Comparison of ENCODE assay signal across 8 cellular contexts in the genomic region with DNA sequence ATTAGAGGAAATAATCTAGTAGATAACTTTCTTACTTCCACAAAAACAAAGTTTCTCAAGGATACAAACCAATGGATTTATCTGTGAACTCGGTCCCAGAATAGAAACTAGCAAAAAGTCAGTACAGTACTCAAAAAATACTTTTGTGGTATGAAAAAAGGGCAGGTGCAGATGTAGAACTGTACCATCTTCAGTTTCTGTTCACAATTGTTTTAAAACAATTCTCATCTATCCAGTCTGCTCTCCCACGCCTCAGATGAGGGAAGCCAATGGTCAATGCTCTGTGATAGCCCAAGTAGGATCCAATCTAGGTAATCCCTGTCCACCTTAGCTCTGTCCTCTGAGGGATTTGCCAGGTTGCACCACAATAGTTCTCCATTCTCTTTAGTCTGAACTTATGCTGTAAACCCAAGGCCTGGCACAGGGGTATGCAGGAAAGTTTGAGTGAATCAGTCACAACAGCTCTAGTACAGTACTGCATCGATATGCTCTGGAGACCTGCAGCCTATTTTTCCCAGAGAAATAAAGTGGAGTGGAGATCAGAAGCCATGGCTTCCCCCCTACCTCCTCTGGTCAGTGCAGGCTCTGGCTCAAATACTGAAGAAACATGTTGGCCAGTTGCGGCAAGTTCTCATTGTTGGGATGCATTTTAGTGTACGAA. TPM values are rescaled to one million over a fixed set of nuclear protein-coding genes. Genes with fewer than 3 reads are reported as not detected.
DNase-seq lines count a peak whose midpoint lies in the region; ATAC-seq and TF ChIP-seq lines count a peak whose summit lies in the region.

No MANE protein-coding gene starts in this region.

- H3K9me3 ChIP-seq in iPS-18c (ENCODE audit: control insufficient read depth, insufficient read depth, low read length) (peaks cover 2% of the 10 kb centered on the region), thoracic aorta (no peaks in the 10 kb centered on the region)

- peaks cover 24% of the 10 kb centered on the region for H3K36me3 Mint-ChIP-seq in activated CD4-positive, alpha-beta memory T cell treated with anti-CD3 and anti-CD28 coated beads for 36 hours

- H3K27me3 ChIP-seq in GM06990 (replicated peaks; ENCODE audit: control insufficient read depth, insufficient read depth, low read length): no peaks in the 10 kb centered on the region
- H3K27me3 ChIP-seq in thoracic aorta (replicated peaks; ENCODE audit: insufficient read depth): no peaks in the 10 kb centered on the region

- no peaks in the 10 kb centered on the region for H3K9me3 Mint-ChIP-seq in activated CD4-positive, alpha-beta memory T cell treated with anti-CD3 and anti-CD28 coated beads for 36 hours

- peak overlapping the region; percentile 99 for H3K4me3 ChIP-seq in GM06990 (replicated peaks; ENCODE audit: low read depth, low read length)
- H3K4me3 ChIP-seq in iPS-18c (ENCODE audit: insufficient read depth, low read depth, low read length): peak overlapping the region; percentile 100
- H3K4me3 ChIP-seq in thoracic aorta: peak overlapping the region; percentile 84

- no peak for TF ChIP-seq CTCF in GM06990 (IDR thresholded peaks at IDR 0.05; ENCODE audit: insufficient read depth, low read length, poor library complexity, severe bottlenecking)
- no peak for TF ChIP-seq CTCF in thoracic aorta (IDR thresholded peaks at IDR 0.05)

- POLR2A ChIA-PET in activated CD4-positive, alpha-beta memory T cell treated with anti-CD3 and anti-CD28 coated beads for 36 hours (lab: Charles Lee): interaction anchor here (1.1 to 2.0 kb wide), 2 partner anchors 24 to 372 kb away, joined by 3 to 15 read pairs; a partner anchor contains a TSS

- H3K27me3 Mint-ChIP-seq in activated CD4-positive, alpha-beta memory T cell treated with anti-CD3 and anti-CD28 coated beads for 36 hours: no peaks in the 10 kb centered on the region

- H3K4me3 Mint-ChIP-seq in activated CD4-positive, alpha-beta memory T cell treated with anti-CD3 and anti-CD28 coated beads for 36 hours: peak overlapping the region; percentile 93

- peak overlapping the region; percentile 49 for H3K27ac Mint-ChIP-seq in activated CD4-positive, alpha-beta memory T cell treated with anti-CD3 and anti-CD28 coated beads for 36 hours

- H3K27ac ChIP-seq in thoracic aorta: peak overlapping the region; percentile 88 to 91

- H3K4me1 ChIP-seq in thoracic aorta (ENCODE audit: control insufficient read depth in 1 of 2, low read depth in 2 of 2): peaks cover 21 to 28% of the 10 kb centered on the region in 2 donors

- ATAC-seq in HG02571 (IDR thresholded peaks at IDR 0.05; ENCODE audit: unreplicated experiment) (peak; percentile 33), thoracic aorta (ENCODE audit: insufficient number of reproducible peaks, low FRiP score, low read depth) (no peak), HG03520 (IDR thresholded peaks at IDR 0.05; ENCODE audit: unreplicated experiment) (no peak)

- intact Hi-C loops in activated CD4-positive, alpha-beta memory T cell treated with anti-CD3 and anti-CD28 coated beads for 36 hours (cut with micrococcal nuclease): no loop called here

- CTCF ChIA-PET in activated CD4-positive, alpha-beta memory T cell treated with anti-CD3 and anti-CD28 coated beads for 36 hours (lab: Charles Lee): interaction anchor here (0.8 to 1.3 kb wide), 2 partner anchors 95 to 265 kb away, joined by 3 read pairs; no protein-coding TSS in a partner anchor

- DNase-seq in GM06990 (ENCODE audit: extremely low read depth, insufficient read length): no peak
- no peak for DNase-seq in activated CD4-positive, alpha-beta memory T cell treated with anti-CD3 and anti-CD28 coated beads for 36 hours
- no peak for DNase-seq in thoracic aorta (ENCODE audit: low spot score)
- DNase-seq in effector CD4-positive, alpha-beta T cell: no peak
- no peak for DNase-seq in NCI-H1417 (lab: John Stamatoyannopoulos, UW)

- H3K4me1 Mint-ChIP-seq in activated CD4-positive, alpha-beta memory T cell treated with anti-CD3 and anti-CD28 coated beads for 36 hours (ENCODE audit: low read depth): peaks cover 31% of the 10 kb centered on the region

- H3K36me3 ChIP-seq in GM06990 (ENCODE audit: control insufficient read depth, insufficient read depth, low read length) (no peaks in the 10 kb centered on the region; the same call in none of the 2 replicates), thoracic aorta (no peaks in the 10 kb centered on the region)

RNA-seq across cellular contexts. Expression of a gene that starts 1.4 kb away (rescaled TPM):
- total RNA-seq in activated CD4-positive, alpha-beta memory T cell treated with anti-CD3 and anti-CD28 coated beads for 36 hours: 10 to 100 TPM; 11.2 to 12.6 TPM
- 10 to 100 TPM in 1 of 2 donors, 1 to 10 TPM in 1; 5.4 to 16.2 TPM for total RNA-seq in thoracic aorta

RNA-seq across cellular contexts. Expression of a gene that starts 22.7 kb away (rescaled TPM):
- 10 to 100 TPM; 35.0 to 35.1 TPM for total RNA-seq in activated CD4-positive, alpha-beta memory T cell treated with anti-CD3 and anti-CD28 coated beads for 36 hours
- total RNA-seq in thoracic aorta: 10 to 100 TPM; 22.3 to 53.8 TPM

RNA-seq across cellular contexts. Expression of a gene that starts 23.8 kb away (rescaled TPM):
- total RNA-seq in activated CD4-positive, alpha-beta memory T cell treated with anti-CD3 and anti-CD28 coated beads for 36 hours: 10 to 100 TPM; 32.5 to 35.2 TPM
- total RNA-seq in thoracic aorta: 10 to 100 TPM; 30.9 to 38.9 TPM

RNA-seq across cellular contexts. Expression of a gene that starts 41.8 kb away (rescaled TPM):
- total RNA-seq in activated CD4-positive, alpha-beta memory T cell treated with anti-CD3 and anti-CD28 coated beads for 36 hours: under 1 TPM; 0.17 to 0.21 TPM
- total RNA-seq in thoracic aorta: not detected
